In genomic region chr5:66963559-66963971, GRCh38 we compare ENCODE assay signal across 12 cellular contexts.
A peak's percentile ranks its signal among the peaks of the same experiment; 100 is the strongest.
DNase-seq lines count a peak whose midpoint lies in the region; TF ChIP-seq lines count a peak whose summit lies in the region.
"Had no signal": no experiment of that assay in that cellular context is flagged by ENCODE, and none has a peak within 500 bp of the region (broad histone marks: within the 10 kb centered on the region; RNA-seq: fewer than 3 reads in every experiment).

No MANE protein-coding gene starts in this region.

- no peak overlapping the region for H2AK5ac ChIP-seq in mesenchymal stem cell (ENCODE audit: low read length, severe bottlenecking)

- H3K14ac ChIP-seq in mesenchymal stem cell (ENCODE audit: low read length in 2 of 2) = no peak overlapping the region

- H3K36me3 ChIP-seq in Karpas-422 (ENCODE audit: insufficient read depth, low read length) (no peaks in the 10 kb centered on the region), esophagus muscularis mucosa (no peaks in the 10 kb centered on the region), mesenchymal stem cell (ENCODE audit: control insufficient read depth in 1 of 2, insufficient read depth in 2 of 2, low read depth in 1 of 2, low read length in 2 of 2) (no peaks in the 10 kb centered on the region)
- H3K36me3 ChIP-seq: BLaER1 treated with 17β-estradiol and CSF1 and Interleukin-3, amounts not matched to agents 10 nM and 100 nM had no signal

- WGBS in esophagus muscularis mucosa = 50% methylated on average over 1 of the region's 1 CpG
- 37% methylated on average over 1 of the region's 1 CpG for WGBS in mesenchymal stem cell

- DNase-seq in DMS53 treated with DMSO at 0.1 percent for 48 hours (lab: John Stamatoyannopoulos, UW; ENCODE audit: unreplicated experiment) (peak; percentile 23), Karpas-422 (no peak), esophagus muscularis mucosa (ENCODE audit: extremely low spot score) (peak; percentile 70), mesenchymal stem cell (peak; percentile 88), ACHN (no peak)
- DNase-seq in activated T-cell treated with anti-CD3 and anti-CD28 coated beads, Interleukin-2, amount 50 U/mL, for 48 hours = no peak
- DNase-seq in activated T-helper 2 cell treated with anti-CD3 and anti-CD28 coated beads, Interferon-gamma antibody, Interleukin-2, Interleukin-4, amounts not matched to agents 10 μg/mL and 5 μg/mL and 100 μg/mL, durations not matched to agents 14 hours and 24 hours and 36 hours (ENCODE audit: low spot score) = no peak
- DNase-seq in activated naive CD4-positive, alpha-beta T cell treated with anti-CD3 and anti-CD28 coated beads for 36 hours = no peak
- DNase-seq: amygdala, NCI-H2081 had no signal

- H3K27me3 Mint-ChIP-seq in activated T-helper 2 cell treated with anti-CD3 and anti-CD28 coated beads, Interferon-gamma antibody, Interleukin-2, Interleukin-4, amounts not matched to agents 10 μg/mL and 5 μg/mL and 100 μg/mL, durations not matched to agents 14 hours and 24 hours and 36 hours (ENCODE audit: low read depth) = peaks cover 6% of the 10 kb centered on the region
- H3K27me3 Mint-ChIP-seq in activated naive CD4-positive, alpha-beta T cell treated with anti-CD3 and anti-CD28 coated beads for 36 hours (ENCODE audit: low read depth) = peaks cover 3% of the 10 kb centered on the region

- TF ChIP-seq EP300 in esophagus muscularis mucosa (IDR thresholded peaks at IDR 0.05) = no peak

- H3K4ac ChIP-seq in mesenchymal stem cell (ENCODE audit: low read depth in 1 of 2, low read length in 2 of 2) = no peak overlapping the region

- no peak for TF ChIP-seq POLR2A in esophagus muscularis mucosa (IDR thresholded peaks at IDR 0.05; ENCODE audit: low read depth)

- H3K9me3 ChIP-seq in Karpas-422 (ENCODE audit: low read length) (no peaks in the 10 kb centered on the region), esophagus muscularis mucosa (no peaks in the 10 kb centered on the region), mesenchymal stem cell (ENCODE audit: control insufficient read depth, low read length) (no peaks in the 10 kb centered on the region)
- H3K9me3 ChIP-seq: BLaER1 treated with 17β-estradiol and CSF1 and Interleukin-3, amounts not matched to agents 10 nM and 100 nM had no signal

- H3K9ac ChIP-seq in Karpas-422 (ENCODE audit: low read length) (no peak overlapping the region), mesenchymal stem cell (ENCODE audit: low read length) (peak overlapping the region; percentile 53)
- H3K9ac ChIP-seq: BLaER1 treated with 17β-estradiol and CSF1 and Interleukin-3, amounts not matched to agents 10 nM and 100 nM had no signal

- intact Hi-C loops in esophagus muscularis mucosa (cut with DNase I) = no loop called here
- intact Hi-C loops in activated T-helper 2 cell treated with anti-CD3 and anti-CD28 coated beads, Interferon-gamma antibody, Interleukin-2, Interleukin-4, amounts not matched to agents 10 μg/mL and 5 μg/mL and 100 μg/mL, durations not matched to agents 14 hours and 24 hours and 36 hours (cut with micrococcal nuclease) = no loop called here
- intact Hi-C loops in activated naive CD4-positive, alpha-beta T cell treated with anti-CD3 and anti-CD28 coated beads for 36 hours (cut with micrococcal nuclease) = no loop called here

- H3K27ac ChIP-seq in Karpas-422 (ENCODE audit: low read length) (no peak overlapping the region), esophagus muscularis mucosa (replicated peaks in 1 of 4) (no peak overlapping the region), mesenchymal stem cell (ENCODE audit: low read length, poor library complexity, severe bottlenecking) (no peak overlapping the region)
- H3K27ac ChIP-seq: BLaER1 treated with 17β-estradiol and CSF1 and Interleukin-3, amounts not matched to agents 10 nM and 100 nM had no signal

- H3K36me3 Mint-ChIP-seq in activated T-helper 2 cell treated with anti-CD3 and anti-CD28 coated beads, Interferon-gamma antibody, Interleukin-2, Interleukin-4, amounts not matched to agents 10 μg/mL and 5 μg/mL and 100 μg/mL, durations not matched to agents 14 hours and 24 hours and 36 hours (ENCODE audit: low read depth) = no peaks in the 10 kb centered on the region
- no peaks in the 10 kb centered on the region for H3K36me3 Mint-ChIP-seq in activated naive CD4-positive, alpha-beta T cell treated with anti-CD3 and anti-CD28 coated beads for 36 hours (ENCODE audit: low read depth)

- H3K23ac ChIP-seq in mesenchymal stem cell (ENCODE audit: low read length in 2 of 2) = no peak overlapping the region

- no peak overlapping the region for H4K91ac ChIP-seq in mesenchymal stem cell (ENCODE audit: low read length)

- H3K27me3 ChIP-seq in Karpas-422 (ENCODE audit: low read length) (no peaks in the 10 kb centered on the region), esophagus muscularis mucosa (no peaks in the 10 kb centered on the region), mesenchymal stem cell (ENCODE audit: control insufficient read depth in 1 of 2, insufficient read depth in 1 of 2, low read length in 2 of 2) (no peaks in the 10 kb centered on the region)
- H3K27me3 ChIP-seq: BLaER1 treated with 17β-estradiol and CSF1 and Interleukin-3, amounts not matched to agents 10 nM and 100 nM had no signal

- H3K79me1 ChIP-seq in mesenchymal stem cell (replicated peaks; ENCODE audit: low read length, poor library complexity, severe bottlenecking) = peaks cover 5% of the 10 kb centered on the region

- H3K9me2 ChIP-seq in Karpas-422 (replicated peaks; ENCODE audit: insufficient read depth, low read length) = no peaks in the 10 kb centered on the region

- H2AFZ ChIP-seq in Karpas-422 (ENCODE audit: low read length) (0 out of 2 replicates have a peak overlapping the region, but pooled peaks have one; percentile 42), mesenchymal stem cell (ENCODE audit: low read depth, low read length) (peak overlapping the region; percentile 36)

- H3K4me2 ChIP-seq in Karpas-422 (ENCODE audit: low read depth, low read length, poor library complexity, severe bottlenecking) = no peak overlapping the region
- H3K4me2 ChIP-seq in mesenchymal stem cell (ENCODE audit: low read length, poor library complexity, severe bottlenecking) = no peak overlapping the region
- H3K4me2 ChIP-seq: BLaER1 treated with 17β-estradiol and CSF1 and Interleukin-3, amounts not matched to agents 10 nM and 100 nM had no signal

- CTCF ChIA-PET in activated naive CD4-positive, alpha-beta T cell treated with anti-CD3 and anti-CD28 coated beads for 36 hours (lab: Charles Lee) = interaction anchor here (0.6 kb wide), 1 partner anchor 156 kb away, joined by 3 read pairs; no protein-coding TSS in a partner anchor

- H3K4me3 Mint-ChIP-seq in activated T-helper 2 cell treated with anti-CD3 and anti-CD28 coated beads, Interferon-gamma antibody, Interleukin-2, Interleukin-4, amounts not matched to agents 10 μg/mL and 5 μg/mL and 100 μg/mL, durations not matched to agents 14 hours and 24 hours and 36 hours (ENCODE audit: low read depth) = no peak overlapping the region
- no peak overlapping the region for H3K4me3 Mint-ChIP-seq in activated naive CD4-positive, alpha-beta T cell treated with anti-CD3 and anti-CD28 coated beads for 36 hours
- H3K4me3 Mint-ChIP-seq: neural crest cell had no signal

- H2BK15ac ChIP-seq in mesenchymal stem cell (ENCODE audit: low read depth, poor library complexity, severe bottlenecking) = no peak overlapping the region

- H3K27ac Mint-ChIP-seq in activated T-helper 2 cell treated with anti-CD3 and anti-CD28 coated beads, Interferon-gamma antibody, Interleukin-2, Interleukin-4, amounts not matched to agents 10 μg/mL and 5 μg/mL and 100 μg/mL, durations not matched to agents 14 hours and 24 hours and 36 hours = no peak overlapping the region
- H3K27ac Mint-ChIP-seq in activated naive CD4-positive, alpha-beta T cell treated with anti-CD3 and anti-CD28 coated beads for 36 hours = no peak overlapping the region

- H3K9me3 Mint-ChIP-seq in activated T-helper 2 cell treated with anti-CD3 and anti-CD28 coated beads, Interferon-gamma antibody, Interleukin-2, Interleukin-4, amounts not matched to agents 10 μg/mL and 5 μg/mL and 100 μg/mL, durations not matched to agents 14 hours and 24 hours and 36 hours = no peaks in the 10 kb centered on the region
- no peaks in the 10 kb centered on the region for H3K9me3 Mint-ChIP-seq in activated naive CD4-positive, alpha-beta T cell treated with anti-CD3 and anti-CD28 coated beads for 36 hours

- H4K20me1 ChIP-seq in Karpas-422 (ENCODE audit: insufficient read depth, low read depth, low read length) = no peaks in the 10 kb centered on the region
- H4K20me1 ChIP-seq: BLaER1 treated with 17β-estradiol and CSF1 and Interleukin-3, amounts not matched to agents 10 nM and 100 nM had no signal

- H3K4me1 ChIP-seq in Karpas-422 (ENCODE audit: low read length) (no peaks in the 10 kb centered on the region), esophagus muscularis mucosa (peaks cover 6 to 27% (median 22%) of the 10 kb centered on the region in 4 donors), mesenchymal stem cell (ENCODE audit: control insufficient read depth, insufficient read depth, low read depth, low read length) (peaks cover 2% of the 10 kb centered on the region)
- H3K4me1 ChIP-seq: BLaER1 treated with 17β-estradiol and CSF1 and Interleukin-3, amounts not matched to agents 10 nM and 100 nM had no signal

- H4K8ac ChIP-seq in mesenchymal stem cell (ENCODE audit: low read length) = peak overlapping the region; percentile 79

- no peaks in the 10 kb centered on the region for H3K79me2 ChIP-seq in Karpas-422 (ENCODE audit: low read length)

- in situ Hi-C loops in ACHN (cut with HindIII; ENCODE audit: low pct_ligation_motif_present, low pct_unique_long_range_greater_than_20kb, low sequenced_read_pairs) = no loop called here

- H2BK5ac ChIP-seq in mesenchymal stem cell (ENCODE audit: low read depth, low read length, poor library complexity, severe bottlenecking) = no peak overlapping the region

- no peak overlapping the region for H3K4me3 ChIP-seq in Karpas-422 (ENCODE audit: low read length)
- H3K4me3 ChIP-seq in esophagus muscularis mucosa = no peak overlapping the region
- H3K4me3 ChIP-seq in mesenchymal stem cell (ENCODE audit: insufficient read depth in 1 of 2, low read depth in 1 of 2, low read length in 2 of 2) = no peak overlapping the region
- H3K4me3 ChIP-seq: BLaER1 treated with 17β-estradiol and CSF1 and Interleukin-3, amounts not matched to agents 10 nM and 100 nM had no signal

- H3K4me1 Mint-ChIP-seq in activated T-helper 2 cell treated with anti-CD3 and anti-CD28 coated beads, Interferon-gamma antibody, Interleukin-2, Interleukin-4, amounts not matched to agents 10 μg/mL and 5 μg/mL and 100 μg/mL, durations not matched to agents 14 hours and 24 hours and 36 hours (ENCODE audit: low read depth) = peaks cover 2% of the 10 kb centered on the region
- H3K4me1 Mint-ChIP-seq in activated naive CD4-positive, alpha-beta T cell treated with anti-CD3 and anti-CD28 coated beads for 36 hours (ENCODE audit: low read depth) = no peaks in the 10 kb centered on the region

- no peak overlapping the region for H2BK12ac ChIP-seq in mesenchymal stem cell (ENCODE audit: low read length in 2 of 2)

- TF ChIP-seq CTCF in esophagus muscularis mucosa (IDR thresholded peaks at IDR 0.05) = no peak

- H3K18ac ChIP-seq in mesenchymal stem cell (ENCODE audit: low read depth in 1 of 2, low read length in 2 of 2) = peak overlapping the region in 1 of 2 experiments; percentile 5

- H2BK120ac ChIP-seq in mesenchymal stem cell (ENCODE audit: low read depth, low read length) = no peak overlapping the region

Comparison
In these comparisons a context has a peak if more than half of its experiments do, and no peak if none do; other contexts are left out.
1. DNase-seq: peak in DMS53 treated with DMSO at 0.1 percent for 48 hours (single experiment), esophagus muscularis mucosa (single experiment) and mesenchymal stem cell (single experiment); none in Karpas-422 (single experiment), ACHN (single experiment), activated T-cell treated with anti-CD3 and anti-CD28 coated beads, Interleukin-2, amount 50 U/mL, for 48 hours (0 of 2), activated T-helper 2 cell treated with anti-CD3 and anti-CD28 coated beads, Interferon-gamma antibody, Interleukin-2, Interleukin-4, amounts not matched to agents 10 μg/mL and 5 μg/mL and 100 μg/mL, durations not matched to agents 14 hours and 24 hours and 36 hours (single experiment) and activated naive CD4-positive, alpha-beta T cell treated with anti-CD3 and anti-CD28 coated beads for 36 hours (single experiment).